ENCODE assay signal across 18 cellular contexts in the genomic region with DNA sequence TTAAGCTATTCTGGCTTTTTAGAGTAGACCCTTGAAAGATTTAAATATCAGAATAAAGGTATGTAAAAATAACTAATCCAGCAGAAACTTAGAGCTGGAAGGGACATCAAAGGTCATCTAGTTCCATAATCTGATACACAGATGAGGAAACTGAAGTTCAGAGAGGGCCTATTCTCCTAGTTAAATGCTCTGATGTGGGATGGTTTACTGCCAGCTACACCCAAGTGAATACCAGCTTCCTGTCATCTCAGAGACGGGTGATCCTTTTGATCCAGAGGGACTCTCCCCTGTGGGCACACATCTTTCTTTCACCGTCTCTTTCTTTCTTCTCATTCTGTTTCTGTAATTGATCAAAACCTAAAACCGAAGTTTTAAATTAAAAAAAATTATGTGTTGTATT.
"Had no signal": no experiment of that assay in that cellular context is flagged by ENCODE, and none has a peak within 500 bp of the region (broad histone marks: within the 10 kb centered on the region; RNA-seq: fewer than 3 reads in every experiment).

No MANE protein-coding gene starts in this region.

- H3K4me1 Mint-ChIP-seq: brain; nephron; stimulated activated naive B cell treated with anti-CD40 and anti-IgM and Interleukin-4, amounts not matched to agents 10 μg/mL and 1 μg/mL and 100 μg/mL, for 72 hours had no signal

- FAIRE-seq: keratinocyte, TTC549 had no signal

- H3K79me2 ChIP-seq: parathyroid adenoma had no signal

- H2AFZ ChIP-seq: parathyroid adenoma had no signal

- H3K4me1 ChIP-seq: colonic mucosa, parathyroid adenoma, thyroid gland had no signal

- H3K9me3 Mint-ChIP-seq: brain; central memory CD8-positive, alpha-beta T cell; nephron; stimulated activated naive B cell treated with anti-CD40 and anti-IgM and Interleukin-4, amounts not matched to agents 10 μg/mL and 1 μg/mL and 100 μg/mL, for 72 hours; T-helper 2 cell treated with Interferon-gamma antibody and Interleukin-4, amounts not matched to agents 5 μg/mL and 100 μg/mL, for 36 hours had no signal

- ATAC-seq: foreskin keratinocyte; lower lobe of right lung; stimulated activated naive B cell treated with anti-CD40 and anti-IgM and Interleukin-4, amounts not matched to agents 10 μg/mL and 1 μg/mL and 100 μg/mL, for 72 hours had no signal

- H3K27me3 Mint-ChIP-seq: central memory CD8-positive, alpha-beta T cell; stimulated activated naive B cell treated with anti-CD40 and anti-IgM and Interleukin-4, amounts not matched to agents 10 μg/mL and 1 μg/mL and 100 μg/mL, for 72 hours had no signal

- H3K9me3 ChIP-seq: colonic mucosa, lower lobe of right lung, thyroid gland had no signal

- H3K27ac ChIP-seq: colonic mucosa, foreskin keratinocyte, lower lobe of right lung, parathyroid adenoma, thyroid gland had no signal

- H3K36me3 ChIP-seq: colonic mucosa, lower lobe of right lung, thyroid gland had no signal

- H3K9ac ChIP-seq: parathyroid adenoma had no signal

- H3K4me3 Mint-ChIP-seq: brain; central memory CD8-positive, alpha-beta T cell; nephron; stimulated activated naive B cell treated with anti-CD40 and anti-IgM and Interleukin-4, amounts not matched to agents 10 μg/mL and 1 μg/mL and 100 μg/mL, for 72 hours; T-helper 2 cell treated with Interferon-gamma antibody and Interleukin-4, amounts not matched to agents 5 μg/mL and 100 μg/mL, for 36 hours had no signal

- H3K4me3 ChIP-seq: colonic mucosa, lower lobe of right lung, thyroid gland had no signal

- H3K27ac Mint-ChIP-seq: brain; nephron; stimulated activated naive B cell treated with anti-CD40 and anti-IgM and Interleukin-4, amounts not matched to agents 10 μg/mL and 1 μg/mL and 100 μg/mL, for 72 hours; T-helper 2 cell treated with Interferon-gamma antibody and Interleukin-4, amounts not matched to agents 5 μg/mL and 100 μg/mL, for 36 hours had no signal

- H3K36me3 Mint-ChIP-seq: brain had no signal

- H3K27me3 ChIP-seq: colonic mucosa, foreskin keratinocyte, thyroid gland had no signal

- DNase-seq: activated CD4-positive, alpha-beta T cell treated with anti-CD3 and anti-CD28 coated beads for 4 hours; activated CD8-positive, alpha-beta memory T cell treated with anti-CD3 and anti-CD28 coated beads, Interleukin-2, amount 50 U/mL, for 4 hours; activated effector memory CD4-positive, alpha-beta T cell treated with anti-CD3 and anti-CD28 coated beads, Interleukin-2, amount 50 U/mL, for 16 hours; activated T-cell treated with anti-CD3 and anti-CD28 coated beads, Interleukin-2, amount 50 U/mL, for 48 hours; anterior cingulate cortex; colonic mucosa; foreskin keratinocyte; hypothalamus; lower lobe of right lung; stimulated activated naive B cell treated with anti-CD40 and anti-IgM and Interleukin-4, amounts not matched to agents 10 μg/mL and 1 μg/mL and 100 μg/mL, for 72 hours; thyroid gland had no signal
